17 cellular contexts compared by ENCODE assay signal in genomic region chr2:200324362-200324761, GRCh38. TPM values are rescaled to one million over a fixed set of nuclear protein-coding genes. Genes with fewer than 3 reads are reported as not detected.
A peak's percentile ranks its signal among the peaks of the same experiment; 100 is the strongest.
DNase-seq lines count a peak whose midpoint lies in the region; ATAC-seq and TF ChIP-seq lines count a peak whose summit lies in the region.
"Had no signal": no experiment of that assay in that cellular context is flagged by ENCODE, and none has a peak within 500 bp of the region (broad histone marks: within the 10 kb centered on the region; RNA-seq: fewer than 3 reads in every experiment).

No MANE protein-coding gene starts in this region.

- no TSS peak for BruUV-seq in Panc1 (replicated peaks; lab: Mats Ljungman, UMichigan)

- no peak overlapping the region for H3K56ac ChIP-seq in H9 (ENCODE audit: insufficient read length, low read depth, low read length)

- H2BK15ac ChIP-seq in H9 (ENCODE audit: low read depth, low read length) = no peak overlapping the region

- POLR2A ChIA-PET in Panc1 (lab: Charles Lee) = no interaction called here

- H2BK5ac ChIP-seq in H9 (ENCODE audit: insufficient read length, low read length) = no peak overlapping the region

- H3K27me3 ChIP-seq in H9 (ENCODE audit: insufficient read depth, low read length) (no peaks in the 10 kb centered on the region), Panc1 (ENCODE audit: control insufficient read depth, insufficient read depth, low read length) (no peaks in the 10 kb centered on the region), neural progenitor cell (no peaks in the 10 kb centered on the region)

- CTCF ChIA-PET in Panc1 (lab: Charles Lee) = no interaction called here

- H3K36me3 Mint-ChIP-seq in H9 (ENCODE audit: insufficient read depth in 1 of 3, low read depth in 3 of 3) (no peaks in the 10 kb centered on the region), neural progenitor cell (peaks cover 2% of the 10 kb centered on the region)
- H3K36me3 Mint-ChIP-seq: CD14-positive monocyte; CD8-positive, alpha-beta T cell; IgD-negative memory B cell had no signal

- peak overlapping the region; percentile 32 for H3K4me2 ChIP-seq in H9 (ENCODE audit: insufficient read depth, insufficient read length, low read length)
- H3K4me2 ChIP-seq in neural progenitor cell = peak overlapping the region; percentile 43
- H3K4me2 ChIP-seq: A549 had no signal

- H3K36me3 ChIP-seq in Panc1 (ENCODE audit: control insufficient read depth, insufficient read depth, low read length) (no peaks in the 10 kb centered on the region; the same call in 1 of the 2 replicates), neural progenitor cell (no peaks in the 10 kb centered on the region)

- peak overlapping the region in 1 of 3 experiments; percentile 0; a peak in 1 of 7 replicates for H3K27ac Mint-ChIP-seq in H9
- peak overlapping the region; percentile 5 for H3K27ac Mint-ChIP-seq in neural progenitor cell
- H3K27ac Mint-ChIP-seq: CD14-positive monocyte; CD8-positive, alpha-beta T cell; IgD-negative memory B cell had no signal

- H3K27ac ChIP-seq in H9 (ENCODE audit: insufficient read length, low read depth, low read length) (peak overlapping the region; percentile 25), Panc1 (ENCODE audit: low read length) (peak overlapping the region; percentile 19; the same call in 1 of the 2 replicates), neural progenitor cell (no peak overlapping the region)
- H3K27ac ChIP-seq: A549 had no signal

- H3K18ac ChIP-seq in H9 (ENCODE audit: insufficient read length, low read depth, low read length) = no peak overlapping the region

- H3K23ac ChIP-seq in H9 (ENCODE audit: insufficient read length, low read depth, low read length) = no peak overlapping the region

- H2BK12ac ChIP-seq in H9 (ENCODE audit: insufficient read length, low read depth, low read length) = no peak overlapping the region

- WGBS in H9 (ENCODE audit: extremely low coverage, insufficient read length, low lambda C conversion rate) = no CpG with 5 or more reads among the region's 1 CpG

- H2AFZ ChIP-seq in H9 (ENCODE audit: low read length) = no peak overlapping the region
- H2AFZ ChIP-seq in neural progenitor cell (replicated peaks) = no peak overlapping the region

- H4K91ac ChIP-seq in H9 (ENCODE audit: insufficient read length, low read depth, low read length) = no peak overlapping the region

- no peak overlapping the region for H3K9ac ChIP-seq in H9 (ENCODE audit: extremely low read depth, insufficient read length, low read length)
- no peak overlapping the region for H3K9ac ChIP-seq in neural progenitor cell

- no peak overlapping the region for H4K8ac ChIP-seq in H9 (replicated peaks; ENCODE audit: insufficient read length, low read depth, low read length)

- no peak overlapping the region for H4K5ac ChIP-seq in H9 (ENCODE audit: insufficient read length, low read depth, low read length)

- H3K4me1 ChIP-seq in H9 (ENCODE audit: insufficient read depth, low read length) = peaks cover 22% of the 10 kb centered on the region; the same call in 1 of the 2 replicates
- H3K4me1 ChIP-seq in Panc1 (ENCODE audit: control insufficient read depth, insufficient read depth, low read length) = peaks cover 62% of the 10 kb centered on the region
- peaks cover 34% of the 10 kb centered on the region for H3K4me1 ChIP-seq in neural progenitor cell

- no peak overlapping the region for H3T11ph ChIP-seq in H9 (ENCODE audit: low read length)

- H3K4ac ChIP-seq in H9 (ENCODE audit: low read depth, low read length) = no peak overlapping the region

- H4K20me1 ChIP-seq in H9 (ENCODE audit: control insufficient read depth, insufficient read depth, insufficient read length) = no peaks in the 10 kb centered on the region
- no peaks in the 10 kb centered on the region for H4K20me1 ChIP-seq in neural progenitor cell (ENCODE audit: low read depth)

- no peak overlapping the region for H2BK120ac ChIP-seq in H9 (ENCODE audit: low read depth, low read length, poor library complexity, severe bottlenecking)

- intact Hi-C loops in Panc1 (cut with micrococcal nuclease; ENCODE audit: unreplicated experiment) = no loop called here

- H3K4me3 Mint-ChIP-seq in H9 (no peak overlapping the region), neural progenitor cell (no peak overlapping the region)
- H3K4me3 Mint-ChIP-seq: CD14-positive monocyte; CD8-positive, alpha-beta T cell; IgD-negative memory B cell had no signal

- H3K27me3 Mint-ChIP-seq in H9 (ENCODE audit: low read depth) (no peaks in the 10 kb centered on the region), neural progenitor cell (ENCODE audit: insufficient read depth, low read depth) (no peaks in the 10 kb centered on the region)

- H3K79me2 ChIP-seq in H9 (ENCODE audit: insufficient read depth, low read length) = peaks cover 67% of the 10 kb centered on the region
- H3K79me2 ChIP-seq in neural progenitor cell (ENCODE audit: low read depth) = peaks cover 57% of the 10 kb centered on the region

- peaks cover 2% of the 10 kb centered on the region for H3K79me1 ChIP-seq in H9 (ENCODE audit: insufficient read depth, low read depth, low read length, poor library complexity, severe bottlenecking)

- peaks cover 41 to 49% of the 10 kb centered on the region in 2 experiments for H3K4me1 Mint-ChIP-seq in H9
- peaks cover 36% of the 10 kb centered on the region for H3K4me1 Mint-ChIP-seq in neural progenitor cell
- H3K4me1 Mint-ChIP-seq: CD14-positive monocyte, IgD-negative memory B cell had no signal

- ATAC-seq in Panc1 = no peak
- ATAC-seq: A549; CD8-positive, alpha-beta T cell; HCT116 had no signal

- no peak overlapping the region for H3K14ac ChIP-seq in H9 (ENCODE audit: insufficient read depth, low read length)

- no peak for DNase-seq in H9
- DNase-seq in Panc1 (ENCODE audit: low read depth, low spot score) = no peak
- peak; percentile 25 for DNase-seq in iPS DF 19.7 (ENCODE audit: low read depth, low spot score)
- DNase-seq in neural progenitor cell (ENCODE audit: low spot score) = peak; percentile 42
- DNase-seq in ACHN = no peak
- DNase-seq in NCI-H82 (lab: John Stamatoyannopoulos, UW) = no peak
- DNase-seq in NCI-H1092 (lab: John Stamatoyannopoulos, UW) = no peak
- no peak for DNase-seq in stimulated activated CD4-positive, alpha-beta T cell treated with anti-CD3 and anti-CD28 coated beads, Interleukin-4, amount 100 ng/mL, for 24 hours
- DNase-seq: CD8-positive, alpha-beta T cell; COR-L47; DMS153; DMS79 treated with DMSO at 0.1 percent for 48 hours; EL had no signal

- H3F3A ChIP-seq in neural progenitor cell (ENCODE audit: low read depth) = no peaks in the 10 kb centered on the region

- no peak overlapping the region for H3K4me3 ChIP-seq in Panc1 (ENCODE audit: low read depth in 2 of 2, low read length in 2 of 2)
- no peak overlapping the region for H3K4me3 ChIP-seq in neural progenitor cell
- H3K4me3 ChIP-seq: A549 had no signal

- no peak overlapping the region for H2AK5ac ChIP-seq in H9 (ENCODE audit: insufficient read length, low read length)

- in situ Hi-C loops in Panc1 (cut with HindIII; ENCODE audit: low pct_unique_long_range_greater_than_20kb, low sequenced_read_pairs) = no loop called here
- in situ Hi-C loops in ACHN (cut with HindIII; ENCODE audit: low pct_ligation_motif_present, low pct_unique_long_range_greater_than_20kb, low sequenced_read_pairs) = no loop called here

- no peaks in the 10 kb centered on the region for H3K9me3 ChIP-seq in H9 (ENCODE audit: control insufficient read depth, low read depth, low read length)
- H3K9me3 ChIP-seq in Panc1 (ENCODE audit: control insufficient read depth, insufficient read depth, low read depth, low read length) = no peaks in the 10 kb centered on the region
- H3K9me3 ChIP-seq in neural progenitor cell (ENCODE audit: low read depth) = no peaks in the 10 kb centered on the region
- H3K9me3 ChIP-seq: A549 had no signal

- H3K9me3 Mint-ChIP-seq in H9 (no peaks in the 10 kb centered on the region), neural progenitor cell (no peaks in the 10 kb centered on the region)
- H3K9me3 Mint-ChIP-seq: CD8-positive, alpha-beta T cell; IgD-negative memory B cell had no signal

- no peaks in the 10 kb centered on the region for H3K23me2 ChIP-seq in H9 (ENCODE audit: insufficient read length, low read depth, low read length, poor library complexity, severe bottlenecking)

- TF ChIP-seq CTCF in H9 (conservative IDR thresholded peaks at IDR 0.05) (no peak), Panc1 (IDR thresholded peaks at IDR 0.05) (no peak), neural progenitor cell (IDR thresholded peaks at IDR 0.05) (no peak)

- H2BK20ac ChIP-seq in H9 (ENCODE audit: low read depth, low read length, poor library complexity, severe bottlenecking) = no peak overlapping the region

RNA-seq across cellular contexts. Expression of gene SPATS2L, which starts 17.9 kb away (rescaled TPM):
- total RNA-seq in H9 (2021) (45.9 and 47.3 TPM in 2 replicates), Panc1 (2021; ENCODE audit: unreplicated experiment) (282 TPM), neural progenitor cell (ENCODE audit: low replicate concordance) (18.5 and 29.1 TPM in 2 replicates)
- 189 TPM for polyA plus RNA-seq in Panc1 (2012; ENCODE audit: insufficient read length)

Comparison
In these comparisons a context has a peak if more than half of its experiments do, and no peak if none do; other contexts are left out.
1. DNase-seq: peak in iPS DF 19.7 (single experiment) and neural progenitor cell (single experiment); none in H9 (single experiment), Panc1 (single experiment), ACHN (single experiment), NCI-H82 (single experiment), NCI-H1092 (single experiment) and stimulated activated CD4-positive, alpha-beta T cell treated with anti-CD3 and anti-CD28 coated beads, Interleukin-4, amount 100 ng/mL, for 24 hours (single experiment).